8 cellular contexts compared by ENCODE assay signal in genomic region chr10:130111115-130111847, GRCh38. TPM values are rescaled to one million over a fixed set of nuclear protein-coding genes. Genes with fewer than 3 reads are reported as not detected.
DNase-seq lines count a peak whose midpoint lies in the region; ATAC-seq and TF ChIP-seq lines count a peak whose summit lies in the region.

No MANE protein-coding gene starts in this region.

- peak overlapping the region; percentile 96 for H3K4me3 ChIP-seq in endodermal cell (ENCODE audit: low read length)

- peak; percentile 83 for ATAC-seq in GM21367 (IDR thresholded peaks at IDR 0.05; ENCODE audit: unreplicated experiment)

- peaks cover 6% of the 10 kb centered on the region for H3K4me1 ChIP-seq in endodermal cell (ENCODE audit: control insufficient read depth, insufficient read depth, low read length)

- peak overlapping the region; percentile 83 for H3K9ac ChIP-seq in endodermal cell (ENCODE audit: extremely low read depth, low read length, poor library complexity, severe bottlenecking)

- no peaks in the 10 kb centered on the region for H3K36me3 ChIP-seq in endodermal cell (ENCODE audit: control insufficient read depth, insufficient read depth, low read length)

- no peaks in the 10 kb centered on the region for H3K27me3 ChIP-seq in endodermal cell (ENCODE audit: control insufficient read depth, insufficient read depth, low read length, poor library complexity, severe bottlenecking)

- peaks cover 8% of the 10 kb centered on the region for H3K9me3 ChIP-seq in endodermal cell (ENCODE audit: control insufficient read depth, low read length)

- H3K27me3 Mint-ChIP-seq in endodermal cell (ENCODE audit: insufficient read depth) = peaks cover 15% of the 10 kb centered on the region

- DNase-seq in COR-L47 (lab: John Stamatoyannopoulos, UW) (peak; percentile 80), HT1080 (ENCODE audit: low read depth) (peak; percentile 97), NOMO-1 (lab: John Stamatoyannopoulos, UW; ENCODE audit: unreplicated experiment in 2 of 2) (peak; percentile 95 to 97), endodermal cell (peak; percentile 98), mesenteric fat pad (ENCODE audit: low spot score) (peak; percentile 96)
- DNase-seq in activated CD8-positive, alpha-beta memory T cell treated with anti-CD3 and anti-CD28 coated beads, Interleukin-2, amount 50 U/mL, for 24 hours (ENCODE audit: extremely low read depth) = peak; percentile 91
- peak; percentile 87 for DNase-seq in stimulated activated CD8-positive, alpha-beta memory T cell treated with anti-CD3 and anti-CD28 coated beads, Interleukin-15, amount 100 ng/mL, for 1 hour (ENCODE audit: low read depth)

- peaks cover 5% of the 10 kb centered on the region for H3K36me3 Mint-ChIP-seq in endodermal cell (ENCODE audit: low read depth)

- TF ChIP-seq CTCF in endodermal cell (conservative IDR thresholded peaks at IDR 0.05) = no peak

- peak overlapping the region; percentile 76 for H3K27ac ChIP-seq in endodermal cell (ENCODE audit: low read depth, low read length)

- H3K4me1 Mint-ChIP-seq in endodermal cell = peaks cover 11% of the 10 kb centered on the region

- H3K9me3 Mint-ChIP-seq in endodermal cell = peaks cover 20% of the 10 kb centered on the region

- peak overlapping the region; percentile 97 for H3K27ac Mint-ChIP-seq in endodermal cell

- 3 to 7% methylated on average over 15 to 49 of the region's 49 CpGs for WGBS in endodermal cell (ENCODE audit: insufficient coverage in 1 of 2, insufficient read length in 1 of 2), 2 experiments

- peak overlapping the region; percentile 81 for H3K4me3 Mint-ChIP-seq in endodermal cell

RNA-seq across cellular contexts. Expression of gene C10orf143, which starts 0.7 kb away (rescaled TPM):
- 0.47 TPM in 1 of 2 replicates, not detected in the other for total RNA-seq in HT1080 (2014; rRNA removed; shearing (Covaris generic))
- polyA plus RNA-seq in HT1080 (2015; cell fraction: cytosol; rRNA removed) = 0.18 and 0.69 TPM in 2 replicates
- 0.20 and 0.30 TPM in 2 replicates for polyA plus RNA-seq in HT1080 (2015; cell fraction: nucleus; rRNA removed)
- total RNA-seq in endodermal cell (1 to 10 TPM; 1.5 to 1.9 TPM), mesenteric fat pad (3.7 TPM)
- 1.3 TPM for polyA plus RNA-seq in endodermal cell (2013, experiment 1 of 2)
- 0.70 TPM for polyA plus RNA-seq in endodermal cell (2013, experiment 2 of 2)

RNA-seq across cellular contexts. Expression of gene GLRX3, which starts 24.9 kb away (rescaled TPM):
- 178 and 182 TPM in 2 replicates for total RNA-seq in HT1080 (2014; rRNA removed; shearing (Covaris generic))
- polyA plus RNA-seq in HT1080 (2015; cell fraction: cytosol; rRNA removed) = 191 and 201 TPM in 2 replicates
- 120 and 128 TPM in 2 replicates for polyA plus RNA-seq in HT1080 (2015; cell fraction: nucleus; rRNA removed)
- total RNA-seq in endodermal cell (100 to 1,000 TPM; 119 to 123 TPM), mesenteric fat pad (72.0 TPM)
- 117 TPM for polyA plus RNA-seq in endodermal cell (2013, experiment 1 of 2)
- 109 TPM for polyA plus RNA-seq in endodermal cell (2013, experiment 2 of 2)

Comparison
In these comparisons a context has a peak if more than half of its experiments do, and no peak if none do; other contexts are left out.
1. Peak in every context shown above with its lines: DNase-seq, ATAC-seq, H3K4me3 ChIP-seq and H3K27ac ChIP-seq.